In the genomic region with DNA sequence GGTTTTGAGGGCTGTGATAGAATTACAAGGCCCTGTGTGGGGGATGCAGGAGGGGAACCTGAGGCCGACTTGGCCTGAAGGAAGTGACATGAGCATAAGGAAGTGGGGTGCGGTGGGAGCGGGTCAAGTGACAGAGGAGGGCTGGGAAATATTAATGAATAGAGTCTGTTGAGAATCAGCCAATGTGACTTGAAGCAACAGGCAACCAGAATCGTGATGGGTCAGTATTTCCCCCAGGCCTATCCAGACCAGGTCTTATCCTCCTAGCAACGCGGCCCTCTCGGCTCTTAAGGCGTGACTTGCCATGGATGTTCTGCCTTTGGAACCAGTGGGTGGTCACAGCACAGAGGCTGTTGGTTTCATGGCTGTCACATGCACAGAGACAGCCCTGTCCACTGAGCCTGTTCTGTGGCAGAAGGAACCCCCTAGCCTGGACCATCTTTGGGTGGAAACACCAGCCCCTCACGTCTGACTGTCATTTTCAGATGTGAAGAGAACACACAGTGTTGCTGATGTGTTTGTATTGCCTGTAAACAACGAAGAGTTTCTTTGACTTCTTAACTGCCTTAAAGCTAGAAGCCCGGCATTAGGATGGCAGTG, we compare ENCODE assay signal across 15 cellular contexts.
DNase-seq lines count a peak whose midpoint lies in the region; ATAC-seq and TF ChIP-seq lines count a peak whose summit lies in the region.
"Had no signal": no experiment of that assay in that cellular context is flagged by ENCODE, and none has a peak within 500 bp of the region (broad histone marks: within the 10 kb centered on the region; RNA-seq: fewer than 3 reads in every experiment).

No MANE protein-coding gene starts in this region.

- peaks cover 3% of the 10 kb centered on the region for H3K4me1 Mint-ChIP-seq in osteocyte (ENCODE audit: unreplicated experiment)
- H3K4me1 Mint-ChIP-seq in activated T-cell treated with anti-CD3 and anti-CD28 coated beads, Interleukin-2, amount 50 U/mL, for 72 hours (ENCODE audit: low read depth) = no peaks in the 10 kb centered on the region
- H3K4me1 Mint-ChIP-seq: CD4-positive, alpha-beta memory T cell had no signal

- no peaks in the 10 kb centered on the region for H4K20me1 ChIP-seq in IMR-90 (ENCODE audit: insufficient read depth, low read length)

- no peak overlapping the region for H2AFZ ChIP-seq in IMR-90 (replicated peaks; ENCODE audit: low read length, poor library complexity)
- H2AFZ ChIP-seq: GM23248 had no signal

- TF ChIP-seq EP300 in esophagus muscularis mucosa (IDR thresholded peaks at IDR 0.05) = no peak

- no peak overlapping the region for H3K4me2 ChIP-seq in IMR-90 (ENCODE audit: low read depth, low read length)

- H3K27ac ChIP-seq in IMR-90 (ENCODE audit: insufficient read depth, low read length) (no peak overlapping the region), esophagus muscularis mucosa (replicated peaks in 1 of 4) (no peak overlapping the region), vagina (no peak overlapping the region)

- no peak overlapping the region for H3K56ac ChIP-seq in IMR-90 (ENCODE audit: extremely low read depth, insufficient read depth, low read length)

- H3K23ac ChIP-seq in IMR-90 (ENCODE audit: low read depth, low read length) = no peak overlapping the region

- no peak overlapping the region for H3K18ac ChIP-seq in IMR-90 (ENCODE audit: low read depth, low read length)

- H3K4me3 ChIP-seq in IMR-90 (ENCODE audit: insufficient read depth, low read depth, low read length) (no peak overlapping the region), esophagus muscularis mucosa (no peak overlapping the region), vagina (no peak overlapping the region)
- H3K4me3 ChIP-seq: GM23248 had no signal

- no peak overlapping the region for H3K27ac Mint-ChIP-seq in osteocyte (ENCODE audit: unreplicated experiment)
- no peak overlapping the region for H3K27ac Mint-ChIP-seq in activated T-cell treated with anti-CD3 and anti-CD28 coated beads, Interleukin-2, amount 50 U/mL, for 72 hours
- H3K27ac Mint-ChIP-seq: CD4-positive, alpha-beta memory T cell had no signal

- no peak overlapping the region for H4K91ac ChIP-seq in IMR-90 (ENCODE audit: insufficient read depth, low read depth, low read length)

- H2BK5ac ChIP-seq in IMR-90 (ENCODE audit: low read depth, low read length, poor library complexity, severe bottlenecking) = peak overlapping the region; percentile 21

- H4K5ac ChIP-seq in IMR-90 (ENCODE audit: low read depth, low read length) = no peak overlapping the region

- in situ Hi-C loops in IMR-90 (cut with MboI; ENCODE audit: low sequenced_read_pairs) = no loop called here

- no peaks in the 10 kb centered on the region for H3K27me3 ChIP-seq in IMR-90 (ENCODE audit: control insufficient read depth, insufficient read depth, low read length)
- no peaks in the 10 kb centered on the region for H3K27me3 ChIP-seq in esophagus muscularis mucosa
- H3K27me3 ChIP-seq in vagina = no peaks in the 10 kb centered on the region

- H3K36me3 ChIP-seq in IMR-90 (ENCODE audit: control insufficient read depth, insufficient read depth, low read length) (no peaks in the 10 kb centered on the region), esophagus muscularis mucosa (no peaks in the 10 kb centered on the region), vagina (no peaks in the 10 kb centered on the region)

- no peak overlapping the region for H3K9ac ChIP-seq in IMR-90 (ENCODE audit: low read depth, low read length)
- H3K9ac ChIP-seq: GM23248 had no signal

- H3K4me3 Mint-ChIP-seq in osteocyte (ENCODE audit: unreplicated experiment) = no peak overlapping the region
- no peak overlapping the region for H3K4me3 Mint-ChIP-seq in activated T-cell treated with anti-CD3 and anti-CD28 coated beads, Interleukin-2, amount 50 U/mL, for 72 hours
- H3K4me3 Mint-ChIP-seq: CD4-positive, alpha-beta memory T cell had no signal

- no peak overlapping the region for H2BK120ac ChIP-seq in IMR-90 (ENCODE audit: low read depth, low read length)

- no peak overlapping the region for H2AK9ac ChIP-seq in IMR-90 (replicated peaks; ENCODE audit: low read depth, low read length, poor library complexity)

- H2BK20ac ChIP-seq in IMR-90 (ENCODE audit: low read depth, low read length) = no peak overlapping the region; the same call in 1 of the 2 replicates

- no TSS peak for BruUV-seq in IMR-90 (replicated peaks; lab: Mats Ljungman, UMichigan)

- no peaks in the 10 kb centered on the region for H3K9me3 ChIP-seq in IMR-90 (ENCODE audit: control insufficient read depth, insufficient read depth, low read length)
- H3K9me3 ChIP-seq in esophagus muscularis mucosa = no peaks in the 10 kb centered on the region
- H3K9me3 ChIP-seq in vagina = no peaks in the 10 kb centered on the region

- WGBS in IMR-90 (ENCODE audit: extremely low coverage in 2 of 2, insufficient read length in 1 of 2), 2 experiments = 97% methylated on average over 5 of the region's 11 CpGs; no CpG with 5 or more reads in 1 of the 2 experiments
- WGBS in esophagus muscularis mucosa = 89% methylated on average over 11 of the region's 11 CpGs

- POLR2A ChIA-PET in IMR-90 (lab: Charles Lee; ENCODE audit: unreplicated experiment) = no interaction called here

- H2BK15ac ChIP-seq in IMR-90 (ENCODE audit: low read depth, low read length) = 0 out of 3 replicates have a peak overlapping the region, but pooled peaks have one; percentile 10

- H3K27me3 Mint-ChIP-seq in osteocyte (ENCODE audit: unreplicated experiment) = no peaks in the 10 kb centered on the region
- H3K27me3 Mint-ChIP-seq in activated T-cell treated with anti-CD3 and anti-CD28 coated beads, Interleukin-2, amount 50 U/mL, for 72 hours (ENCODE audit: low read depth) = peaks cover 6% of the 10 kb centered on the region

- H3K4ac ChIP-seq in IMR-90 (ENCODE audit: low read depth, low read length) = no peak overlapping the region

- TF ChIP-seq CTCF in IMR-90 (conservative IDR thresholded peaks at IDR 0.05; ENCODE audit: low read depth, low read length) (no peak), esophagus muscularis mucosa (IDR thresholded peaks at IDR 0.05) (no peak), osteocyte (IDR thresholded peaks at IDR 0.05) (no peak), vagina (IDR thresholded peaks at IDR 0.05) (no peak)

- H3K36me3 Mint-ChIP-seq in osteocyte (ENCODE audit: unreplicated experiment) = no peaks in the 10 kb centered on the region
- H3K36me3 Mint-ChIP-seq in activated T-cell treated with anti-CD3 and anti-CD28 coated beads, Interleukin-2, amount 50 U/mL, for 72 hours (ENCODE audit: insufficient read depth in 2 of 2) = no peaks in the 10 kb centered on the region
- H3K36me3 Mint-ChIP-seq: CD4-positive, alpha-beta memory T cell had no signal

- no peak for TF ChIP-seq POLR2A in IMR-90 (IDR thresholded peaks at IDR 0.05; ENCODE audit: low read depth, low read length)
- TF ChIP-seq POLR2A in esophagus muscularis mucosa (IDR thresholded peaks at IDR 0.05; ENCODE audit: low read depth) = no peak
- no peak for TF ChIP-seq POLR2A in vagina (IDR thresholded peaks at IDR 0.05)

- TF ChIP-seq RAD21 in IMR-90 (IDR thresholded peaks at IDR 0.05; ENCODE audit: low read length) = no peak

- DNase-seq in IMR-90 (no peak), esophagus muscularis mucosa (ENCODE audit: extremely low spot score) (peak; percentile 78), osteocyte (ENCODE audit: extremely low spot score, unreplicated experiment) (peak; percentile 48), vagina (ENCODE audit: extremely low spot score in 2 of 2) (peak; percentile 60 to 74)
- no peak for DNase-seq in activated T-cell treated with anti-CD3 and anti-CD28 coated beads, Interleukin-2, amount 50 U/mL, for 72 hours
- DNase-seq: C1 segment of cervical spinal cord; Calu3; CD4-positive, alpha-beta memory T cell; COR-L47; DND-41; GM23248; H7; HCEC 1CT had no signal

- no peaks in the 10 kb centered on the region for H3K9me3 Mint-ChIP-seq in osteocyte (ENCODE audit: unreplicated experiment)
- H3K9me3 Mint-ChIP-seq in activated T-cell treated with anti-CD3 and anti-CD28 coated beads, Interleukin-2, amount 50 U/mL, for 72 hours = no peaks in the 10 kb centered on the region

- ATAC-seq in IMR-90 (ENCODE audit: low read depth) = no peak
- no peak for ATAC-seq in activated T-cell treated with anti-CD3 and anti-CD28 coated beads, Interleukin-2, amount 50 U/mL, for 72 hours (replicated peaks in 1 of 2)
- ATAC-seq in HG03175 (IDR thresholded peaks at IDR 0.05; ENCODE audit: unreplicated experiment) = no peak
- ATAC-seq in GM18858 (IDR thresholded peaks at IDR 0.05; ENCODE audit: unreplicated experiment) = no peak

- peaks cover 2% of the 10 kb centered on the region; the same call in 1 of the 2 replicates for H3K9me1 ChIP-seq in IMR-90 (ENCODE audit: insufficient read depth, low read length)

- peak overlapping the region in 1 of 2 experiments; percentile 67; a peak in 1 of 4 replicates for H4K8ac ChIP-seq in IMR-90 (ENCODE audit: low read depth in 2 of 2, low read length in 2 of 2)

- H3K4me1 ChIP-seq in IMR-90 (ENCODE audit: control insufficient read depth, insufficient read depth, low read length) = peaks cover 9% of the 10 kb centered on the region
- H3K4me1 ChIP-seq in esophagus muscularis mucosa = no peaks in the 10 kb centered on the region
- H3K4me1 ChIP-seq in vagina = no peaks in the 10 kb centered on the region

- intact Hi-C loops in IMR-90 (cut with micrococcal nuclease) (no loop called here), esophagus muscularis mucosa (cut with DNase I) (no loop called here), vagina (cut with DNase I) (no loop called here)

- CTCF ChIA-PET in IMR-90 (lab: Yijun Ruan, JAX) = interaction anchor here (0.6 kb wide), 1 partner anchor 256 kb away, joined by 3 read pairs; no protein-coding TSS in a partner anchor

- no peaks in the 10 kb centered on the region for H3K79me1 ChIP-seq in IMR-90 (ENCODE audit: low read depth in 1 of 2, low read length in 2 of 2)

- peak overlapping the region; percentile 37 for H2AK5ac ChIP-seq in IMR-90 (ENCODE audit: low read depth, low read length)

- no peak overlapping the region; the same call in 1 of the 2 replicates for H3K14ac ChIP-seq in IMR-90 (replicated peaks; ENCODE audit: low read depth, low read length)

- dilution Hi-C loops in IMR-90 (cut with HindIII; ENCODE audit: low sequenced_read_pairs, unreplicated experiment) = no loop called here

TF ChIP-seq in IMR-90, 13 proteins besides CTCF, POLR2A, EP300 and RAD21:
- TF ChIP-seq, protein P1, sequence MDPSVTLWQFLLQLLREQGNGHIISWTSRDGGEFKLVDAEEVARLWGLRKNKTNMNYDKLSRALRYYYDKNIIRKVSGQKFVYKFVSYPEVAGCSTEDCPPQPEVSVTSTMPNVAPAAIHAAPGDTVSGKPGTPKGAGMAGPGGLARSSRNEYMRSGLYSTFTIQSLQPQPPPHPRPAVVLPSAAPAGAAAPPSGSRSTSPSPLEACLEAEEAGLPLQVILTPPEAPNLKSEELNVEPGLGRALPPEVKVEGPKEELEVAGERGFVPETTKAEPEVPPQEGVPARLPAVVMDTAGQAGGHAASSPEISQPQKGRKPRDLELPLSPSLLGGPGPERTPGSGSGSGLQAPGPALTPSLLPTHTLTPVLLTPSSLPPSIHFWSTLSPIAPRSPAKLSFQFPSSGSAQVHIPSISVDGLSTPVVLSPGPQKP (IDR thresholded peaks at IDR 0.05; ENCODE audit: borderline replicate concordance, low read depth, low read length) = no peak
- TF ChIP-seq RCOR1 (IDR thresholded peaks at IDR 0.05; ENCODE audit: insufficient replicate concordance, low read length) (no peak), SMC3 (IDR thresholded peaks at IDR 0.05; ENCODE audit: low read depth, low read length) (no peak)

Comparison
In these comparisons a context has a peak if more than half of its experiments do, and no peak if none do; other contexts are left out.
1. DNase-seq: peak in esophagus muscularis mucosa (single experiment), osteocyte (single experiment) and vagina (2 of 2); none in IMR-90 (single experiment) and activated T-cell treated with anti-CD3 and anti-CD28 coated beads, Interleukin-2, amount 50 U/mL, for 72 hours (0 of 2).